1 cellular context compared by ENCODE assay signal in genomic region chr20:3783516-3784225, GRCh38.
TF ChIP-seq lines count a peak whose summit lies in the region.

No MANE protein-coding gene starts in this region.

TF ChIP-seq in SK-N-SH treated with all-trans-retinoic acid at 6 μM for 48 hours, 23 proteins besides CTCF, POLR2A, EP300 and RAD21 (continued from another document):
- TF ChIP-seq CSDC2 (CRISPR knock-in tag; IDR thresholded peaks at IDR 0.05) (no peak), PPARA (CRISPR knock-in tag; IDR thresholded peaks at IDR 0.05; ENCODE audit: borderline replicate concordance) (no peak), ZNF565 (CRISPR knock-in tag; conservative IDR thresholded peaks at IDR 0.05; ENCODE audit: low read depth) (no peak), POU6F1 (CRISPR knock-in tag; IDR thresholded peaks at IDR 0.05; ENCODE audit: borderline replicate concordance, low read depth) (no peak), CREB5 (CRISPR knock-in tag; IDR thresholded peaks at IDR 0.05; ENCODE audit: low read depth) (no peak), GLIS3 (CRISPR knock-in tag; IDR thresholded peaks at IDR 0.05) (no peak), ARNTL (CRISPR knock-in tag; IDR thresholded peaks at IDR 0.05; ENCODE audit: borderline replicate concordance, low read depth) (no peak)
